In the genomic region with DNA sequence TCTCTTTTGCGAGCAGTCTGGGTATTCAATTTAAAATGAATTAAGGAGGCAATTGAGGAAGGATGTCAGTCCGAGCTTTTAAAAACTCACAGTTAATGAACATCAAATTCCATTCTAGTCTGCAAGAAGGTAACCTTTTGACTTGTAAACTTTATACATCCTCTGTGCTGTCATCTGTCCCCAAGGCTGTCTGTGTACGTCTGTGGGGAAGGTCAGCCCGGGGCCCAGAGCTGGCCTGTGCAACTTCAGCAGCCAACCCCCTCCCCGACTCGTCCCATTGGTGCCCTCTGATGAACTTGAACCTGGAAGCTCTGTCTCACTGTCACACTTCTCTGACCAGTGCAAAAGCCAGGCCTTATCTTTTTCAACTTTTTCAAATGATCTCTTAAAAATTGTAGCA, we compare ENCODE assay signal across 15 cellular contexts.
DNase-seq lines count a peak whose midpoint lies in the region; ATAC-seq, FAIRE-seq and TF ChIP-seq lines count a peak whose summit lies in the region.
"Had no signal": no experiment of that assay in that cellular context is flagged by ENCODE, and none has a peak within 500 bp of the region (broad histone marks: within the 10 kb centered on the region; RNA-seq: fewer than 3 reads in every experiment).

No MANE protein-coding gene starts in this region.

- TF ChIP-seq RAD21 in liver (IDR thresholded peaks at IDR 0.05) (peak in 1 of 2 donors; percentile 6), HepG2 (CRISPR knock-in tag; IDR thresholded peaks at IDR 0.05) (no peak)

- no peaks in the 10 kb centered on the region for H3K79me2 ChIP-seq in HepG2 (ENCODE audit: insufficient read depth, low read length)

- H3K4me3 ChIP-seq in liver (ENCODE audit: low read depth in 1 of 3, low read length in 3 of 3) (no peak overlapping the region), HepG2 (replicated peaks in 1 of 3; ENCODE audit: insufficient read depth in 1 of 3, low read depth in 2 of 3, low read length in 3 of 3) (no peak overlapping the region), A673 (ENCODE audit: low read depth, low read length, poor library complexity, severe bottlenecking) (no peak overlapping the region)
- H3K4me3 ChIP-seq: GM12878, HAP-1 had no signal

- no peak overlapping the region for H3K4me2 ChIP-seq in HepG2 (ENCODE audit: low read depth, low read length)

- H3K9me3 ChIP-seq in liver (ENCODE audit: control insufficient read depth in 4 of 4, low read length in 3 of 4) (no peaks in the 10 kb centered on the region), HepG2 (ENCODE audit: low read length) (no peaks in the 10 kb centered on the region), A673 (ENCODE audit: low read depth, low read length, poor library complexity, severe bottlenecking) (no peaks in the 10 kb centered on the region)
- H3K9me3 ChIP-seq: BE2C, HAP-1 had no signal

- CTCF ChIA-PET in HepG2 (lab: Yijun Ruan, JAX; ENCODE audit: low intra/inter-chr PET ratio, low total read pairs) = no interaction called here
- CTCF ChIA-PET in A673 (lab: Charles Lee) = no interaction called here

- WGBS in liver = 51% methylated on average over 6 of the region's 6 CpGs
- WGBS in HepG2 (ENCODE audit: low lambda C conversion rate) = 16% methylated on average over 6 of the region's 6 CpGs

- H4K20me1 ChIP-seq in HepG2 (ENCODE audit: insufficient read depth, low read length) = no peaks in the 10 kb centered on the region

- no peak overlapping the region for H3K9ac ChIP-seq in liver (ENCODE audit: low read depth in 1 of 2, low read length in 2 of 2)
- no peak overlapping the region for H3K9ac ChIP-seq in HepG2 (ENCODE audit: insufficient read depth, low read depth, low read length)

- TF ChIP-seq CTCF in liver (IDR thresholded peaks at IDR 0.05; ENCODE audit: low read depth, low read length, missing input control) (no peak), HepG2 (CRISPR knock-in tag; IDR thresholded peaks at IDR 0.05) (no peak), omental fat pad (IDR thresholded peaks at IDR 0.05) (no peak), A673 (conservative IDR thresholded peaks at IDR 0.05; ENCODE audit: low read depth, low read length) (no peak)

- FAIRE-seq in HepG2 (lab: Jason Lieb, UNC) = no peak
- FAIRE-seq: A204.1, GM12878, H1 had no signal

- BruUV-seq in HepG2 (replicated peaks; lab: Mats Ljungman, UMichigan) = no TSS peak
- BruUV-seq in A673 (replicated peaks; lab: Mats Ljungman, UMichigan) = no TSS peak

- DNase-seq in HepG2 (ENCODE audit: low spot score) (no peak), left kidney (ENCODE audit: low read depth, low spot score) (peak; percentile 66), omental fat pad (ENCODE audit: low spot score) (no peak), iPS-NIHi11 (ENCODE audit: low spot score) (no peak), A673 (ENCODE audit: low spot score) (no peak)
- DNase-seq: BE2C; CD4-positive, alpha-beta memory T cell; DMS79 had no signal

- ATAC-seq in HepG2 = no peak
- ATAC-seq in omental fat pad (ENCODE audit: low FRiP score) = peak; percentile 58
- no peak for ATAC-seq in GM18870 (IDR thresholded peaks at IDR 0.05; ENCODE audit: unreplicated experiment)
- ATAC-seq: GM12878 had no signal

- H3K4me1 ChIP-seq in liver (ENCODE audit: control insufficient read depth in 4 of 4, insufficient read depth in 4 of 4, low read length in 3 of 4) (no peaks in the 10 kb centered on the region), HepG2 (ENCODE audit: insufficient read depth, low read length) (no peaks in the 10 kb centered on the region), A673 (ENCODE audit: insufficient read depth, low read length, poor library complexity, severe bottlenecking) (no peaks in the 10 kb centered on the region)
- H3K4me1 ChIP-seq: BE2C, HAP-1 had no signal

- in situ Hi-C loops in HepG2 (cut with HindIII; ENCODE audit: extremely low pct_ligation_motif_present, low pct_unique_long_range_greater_than_20kb) = no loop called here

- TF ChIP-seq EP300 in HepG2 (IDR thresholded peaks at IDR 0.05; ENCODE audit: low read depth in 2 of 2, low read length in 2 of 2) (no peak), HepG2 (CRISPR knock-in tag; IDR thresholded peaks at IDR 0.05; ENCODE audit: borderline replicate concordance) (no peak)

- H3K27me3 ChIP-seq in liver (ENCODE audit: control insufficient read depth in 4 of 4, insufficient read depth in 4 of 4, low read length in 3 of 4) = no peaks in the 10 kb centered on the region
- H3K27me3 ChIP-seq in HepG2 (ENCODE audit: control insufficient read depth in 1 of 2, insufficient read depth in 2 of 2, low read length in 2 of 2) = peaks cover 0 to 7% of the 10 kb centered on the region in 2 experiments; a peak in 2 of 5 replicates
- no peaks in the 10 kb centered on the region for H3K27me3 ChIP-seq in A673 (replicated peaks; ENCODE audit: insufficient read depth, low read depth, low read length, poor library complexity)
- H3K27me3 ChIP-seq: BE2C had no signal

- POLR2A ChIA-PET in HepG2 (lab: Yijun Ruan, JAX) = no interaction called here
- POLR2A ChIA-PET in A673 (lab: Charles Lee; ENCODE audit: low non-redundant PET) = no interaction called here

- no peak overlapping the region for H2AFZ ChIP-seq in HepG2 (ENCODE audit: low read length)

- no peak for TF ChIP-seq POLR2A in HepG2 (IDR thresholded peaks at IDR 0.05; ENCODE audit: insufficient read depth in 1 of 2, low read depth in 2 of 2, low read length in 2 of 2)

- H3K27ac ChIP-seq in liver (ENCODE audit: low read depth in 1 of 2, low read length in 2 of 2) (no peak overlapping the region), HepG2 (ENCODE audit: extremely low read length, insufficient read depth, low read length) (no peak overlapping the region), A673 (ENCODE audit: low read depth, low read length, poor library complexity, severe bottlenecking) (no peak overlapping the region)
- H3K27ac ChIP-seq: C4-2B had no signal

- intact Hi-C loops in HepG2 (cut with micrococcal nuclease; ENCODE audit: unreplicated experiment) = no loop called here
- intact Hi-C loops in A673 (cut with micrococcal nuclease; ENCODE audit: unreplicated experiment) = no loop called here

- H3K36me3 ChIP-seq in liver (ENCODE audit: control insufficient read depth in 4 of 4, insufficient read depth in 3 of 4, low read depth in 1 of 4, low read length in 3 of 4) = no peaks in the 10 kb centered on the region
- H3K36me3 ChIP-seq in HepG2 (replicated peaks in 1 of 2; ENCODE audit: control insufficient read depth in 1 of 2, insufficient read depth in 2 of 2, low read length in 2 of 2) = no peaks in the 10 kb centered on the region
- no peaks in the 10 kb centered on the region for H3K36me3 ChIP-seq in A673 (ENCODE audit: insufficient read depth, low read length, poor library complexity, severe bottlenecking)
- H3K36me3 ChIP-seq: BE2C, HAP-1 had no signal

TF ChIP-seq in liver, 16 proteins besides CTCF, POLR2A, EP300 and RAD21 (continues in another document):
- TF ChIP-seq GABPA (IDR thresholded peaks at IDR 0.05 in 1 of 2, conservative IDR thresholded peaks at IDR 0.05 in 1 of 2) = no peak
- peak; percentile 91 for TF ChIP-seq NR2F2 (IDR thresholded peaks at IDR 0.05)
- TF ChIP-seq, protein P1, sequence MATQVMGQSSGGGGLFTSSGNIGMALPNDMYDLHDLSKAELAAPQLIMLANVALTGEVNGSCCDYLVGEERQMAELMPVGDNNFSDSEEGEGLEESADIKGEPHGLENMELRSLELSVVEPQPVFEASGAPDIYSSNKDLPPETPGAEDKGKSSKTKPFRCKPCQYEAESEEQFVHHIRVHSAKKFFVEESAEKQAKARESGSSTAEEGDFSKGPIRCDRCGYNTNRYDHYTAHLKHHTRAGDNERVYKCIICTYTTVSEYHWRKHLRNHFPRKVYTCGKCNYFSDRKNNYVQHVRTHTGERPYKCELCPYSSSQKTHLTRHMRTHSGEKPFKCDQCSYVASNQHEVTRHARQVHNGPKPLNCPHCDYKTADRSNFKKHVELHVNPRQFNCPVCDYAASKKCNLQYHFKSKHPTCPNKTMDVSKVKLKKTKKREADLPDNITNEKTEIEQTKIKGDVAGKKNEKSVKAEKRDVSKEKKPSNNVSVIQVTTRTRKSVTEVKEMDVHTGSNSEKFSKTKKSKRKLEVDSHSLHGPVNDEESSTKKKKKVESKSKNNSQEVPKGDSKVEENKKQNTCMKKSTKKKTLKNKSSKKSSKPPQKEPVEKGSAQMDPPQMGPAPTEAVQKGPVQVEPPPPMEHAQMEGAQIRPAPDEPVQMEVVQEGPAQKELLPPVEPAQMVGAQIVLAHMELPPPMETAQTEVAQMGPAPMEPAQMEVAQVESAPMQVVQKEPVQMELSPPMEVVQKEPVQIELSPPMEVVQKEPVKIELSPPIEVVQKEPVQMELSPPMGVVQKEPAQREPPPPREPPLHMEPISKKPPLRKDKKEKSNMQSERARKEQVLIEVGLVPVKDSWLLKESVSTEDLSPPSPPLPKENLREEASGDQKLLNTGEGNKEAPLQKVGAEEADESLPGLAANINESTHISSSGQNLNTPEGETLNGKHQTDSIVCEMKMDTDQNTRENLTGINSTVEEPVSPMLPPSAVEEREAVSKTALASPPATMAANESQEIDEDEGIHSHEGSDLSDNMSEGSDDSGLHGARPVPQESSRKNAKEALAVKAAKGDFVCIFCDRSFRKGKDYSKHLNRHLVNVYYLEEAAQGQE (IDR thresholded peaks at IDR 0.05) = no peak

TF ChIP-seq in HepG2, 621 proteins besides CTCF, POLR2A, EP300 and RAD21 (continues in another document):
- no peak for TF ChIP-seq HNF4G (IDR thresholded peaks at IDR 0.05; ENCODE audit: borderline replicate concordance, low read depth, low read length)
- no peak for TF ChIP-seq HNF4G (CRISPR knock-in tag; IDR thresholded peaks at IDR 0.05; ENCODE audit: borderline replicate concordance, low read depth)
- TF ChIP-seq ZNF430 (CRISPR knock-in tag; IDR thresholded peaks at IDR 0.05) = no peak
- TF ChIP-seq HOXA3 (CRISPR knock-in tag; IDR thresholded peaks at IDR 0.05) = no peak
- TF ChIP-seq HNRNPLL (IDR thresholded peaks at IDR 0.05; ENCODE audit: low read depth, low read length, poor library complexity, severe bottlenecking) = no peak
- no peak for TF ChIP-seq CBX1 (IDR thresholded peaks at IDR 0.05; ENCODE audit: low read depth)
- TF ChIP-seq, protein P2, sequence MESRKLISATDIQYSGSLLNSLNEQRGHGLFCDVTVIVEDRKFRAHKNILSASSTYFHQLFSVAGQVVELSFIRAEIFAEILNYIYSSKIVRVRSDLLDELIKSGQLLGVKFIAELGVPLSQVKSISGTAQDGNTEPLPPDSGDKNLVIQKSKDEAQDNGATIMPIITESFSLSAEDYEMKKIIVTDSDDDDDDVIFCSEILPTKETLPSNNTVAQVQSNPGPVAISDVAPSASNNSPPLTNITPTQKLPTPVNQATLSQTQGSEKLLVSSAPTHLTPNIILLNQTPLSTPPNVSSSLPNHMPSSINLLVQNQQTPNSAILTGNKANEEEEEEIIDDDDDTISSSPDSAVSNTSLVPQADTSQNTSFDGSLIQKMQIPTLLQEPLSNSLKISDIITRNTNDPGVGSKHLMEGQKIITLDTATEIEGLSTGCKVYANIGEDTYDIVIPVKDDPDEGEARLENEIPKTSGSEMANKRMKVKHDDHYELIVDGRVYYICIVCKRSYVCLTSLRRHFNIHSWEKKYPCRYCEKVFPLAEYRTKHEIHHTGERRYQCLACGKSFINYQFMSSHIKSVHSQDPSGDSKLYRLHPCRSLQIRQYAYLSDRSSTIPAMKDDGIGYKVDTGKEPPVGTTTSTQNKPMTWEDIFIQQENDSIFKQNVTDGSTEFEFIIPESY (CRISPR knock-in tag; IDR thresholded peaks at IDR 0.05) = no peak
- no peak for TF ChIP-seq ZNF337 (CRISPR knock-in tag; IDR thresholded peaks at IDR 0.05; ENCODE audit: borderline replicate concordance, low read depth)
